Comparison of ENCODE assay signal across 24 cellular contexts in genomic region chr22:33512961-33513360, GRCh38.
DNase-seq lines count a peak whose midpoint lies in the region; ATAC-seq and TF ChIP-seq lines count a peak whose summit lies in the region.
"Had no signal": no experiment of that assay in that cellular context is flagged by ENCODE, and none has a peak within 500 bp of the region (broad histone marks: within the 10 kb centered on the region; RNA-seq: fewer than 3 reads in every experiment).

No MANE protein-coding gene starts in this region.

- H2BK120ac ChIP-seq in mesenchymal stem cell (ENCODE audit: low read depth, low read length) = no peak overlapping the region

- H3K36me3 Mint-ChIP-seq in activated T-helper 17 cell treated with anti-CD3 and anti-CD28 coated beads, Interleukin-2, amount 50 U/mL, for 72 hours (ENCODE audit: low read depth) = no peaks in the 10 kb centered on the region
- H3K36me3 Mint-ChIP-seq: CD4-positive, CD25-positive, alpha-beta regulatory T cell had no signal

- peaks cover 4% of the 10 kb centered on the region for H3K79me1 ChIP-seq in mesenchymal stem cell (replicated peaks; ENCODE audit: low read length, poor library complexity, severe bottlenecking)

- no peaks in the 10 kb centered on the region for H3F3A ChIP-seq in SK-N-SH (replicated peaks; ENCODE audit: insufficient read depth)

- no peak overlapping the region for H2BK5ac ChIP-seq in mesenchymal stem cell (ENCODE audit: low read depth, low read length, poor library complexity, severe bottlenecking)

- H3K4me1 Mint-ChIP-seq in activated T-helper 17 cell treated with anti-CD3 and anti-CD28 coated beads, Interleukin-2, amount 50 U/mL, for 72 hours = no peaks in the 10 kb centered on the region
- H3K4me1 Mint-ChIP-seq: CD4-positive, CD25-positive, alpha-beta regulatory T cell had no signal

- peaks cover 15% of the 10 kb centered on the region for H3K4me1 ChIP-seq in adipocyte (ENCODE audit: control insufficient read depth, insufficient read depth, low read length)
- peaks cover 2% of the 10 kb centered on the region for H3K4me1 ChIP-seq in mesenchymal stem cell (ENCODE audit: control insufficient read depth, insufficient read depth, low read depth, low read length)
- H3K4me1 ChIP-seq in SK-N-SH (ENCODE audit: control insufficient read depth in 1 of 2, insufficient read depth in 2 of 2, low read depth in 1 of 2, low read length in 1 of 2) = no peaks in the 10 kb centered on the region
- H3K4me1 ChIP-seq: HAP-1 had no signal

- POLR2A ChIA-PET in SK-N-SH (lab: Yijun Ruan, JAX) = no interaction called here
- POLR2A ChIA-PET in RWPE1 (lab: Yijun Ruan, JAX; ENCODE audit: low non-redundant PET) = no interaction called here

- no peak overlapping the region for H2AK5ac ChIP-seq in mesenchymal stem cell (ENCODE audit: low read length, severe bottlenecking)

- H3K79me2 ChIP-seq in SK-N-SH (ENCODE audit: insufficient read depth) = no peaks in the 10 kb centered on the region

- H3K14ac ChIP-seq in mesenchymal stem cell (ENCODE audit: low read length in 2 of 2) = no peak overlapping the region

- no peak for TF ChIP-seq RAD21 in SK-N-SH (IDR thresholded peaks at IDR 0.05; ENCODE audit: low read length)

- no peak overlapping the region for H4K91ac ChIP-seq in mesenchymal stem cell (ENCODE audit: low read length)

- TF ChIP-seq POLR2A in lower leg skin (IDR thresholded peaks at IDR 0.05) = no peak

- no peaks in the 10 kb centered on the region for H4K20me1 ChIP-seq in SK-N-SH (ENCODE audit: insufficient read depth)

- H3K4me2 ChIP-seq in mesenchymal stem cell (ENCODE audit: low read length, poor library complexity, severe bottlenecking) (no peak overlapping the region), SK-N-SH (no peak overlapping the region)
- H3K4me2 ChIP-seq: GM23338 had no signal

- DNase-seq in adipocyte (ENCODE audit: low read depth) (no peak), fibroblast of mammary gland (ENCODE audit: low read depth) (peak; percentile 35), mesenchymal stem cell (peak; percentile 22), SK-N-SH (no peak), lower leg skin (ENCODE audit: low spot score in 2 of 2) (no peak), RWPE1 (ENCODE audit: low spot score) (no peak)
- DNase-seq: CD4-positive, CD25-positive, alpha-beta regulatory T cell; COR-L47; DMS79; KBM-7; MM.1S; NCI-H1048; NCI-H1417 treated with DMSO at 0.1 percent for 48 hours; NCI-H187; NCI-H446; NCI-H526; OCI-M1; SHP77 had no signal

- no peaks in the 10 kb centered on the region for H3K9me2 ChIP-seq in SK-N-SH

- no peak overlapping the region for H4K8ac ChIP-seq in mesenchymal stem cell (ENCODE audit: low read length)

- H3K36me3 ChIP-seq in adipocyte (ENCODE audit: control insufficient read depth, insufficient read depth, low read length, severe bottlenecking) = no peaks in the 10 kb centered on the region
- H3K36me3 ChIP-seq in mesenchymal stem cell (ENCODE audit: control insufficient read depth in 1 of 2, insufficient read depth in 2 of 2, low read depth in 1 of 2, low read length in 2 of 2) = no peaks in the 10 kb centered on the region
- H3K36me3 ChIP-seq in SK-N-SH (replicated peaks in 1 of 2; ENCODE audit: control insufficient read depth in 1 of 2, insufficient read depth in 2 of 2, low read length in 1 of 2) = no peaks in the 10 kb centered on the region
- H3K36me3 ChIP-seq: HAP-1 had no signal

- H3K23ac ChIP-seq in mesenchymal stem cell (ENCODE audit: low read length in 2 of 2) = no peak overlapping the region

- no peaks in the 10 kb centered on the region for H3K27me3 ChIP-seq in adipocyte (replicated peaks; ENCODE audit: control insufficient read depth, insufficient read depth, low read length)
- peaks cover 0 to under 1% of the 10 kb centered on the region in 2 experiments for H3K27me3 ChIP-seq in mesenchymal stem cell (ENCODE audit: control insufficient read depth in 1 of 2, insufficient read depth in 1 of 2, low read length in 2 of 2)
- no peaks in the 10 kb centered on the region for H3K27me3 ChIP-seq in SK-N-SH (ENCODE audit: insufficient read depth)

- no peak for TF ChIP-seq EP300 in SK-N-SH (IDR thresholded peaks at IDR 0.05; ENCODE audit: borderline replicate concordance in 1 of 2, low read depth in 1 of 2, low read length in 1 of 2)

- no peak overlapping the region for H3K27ac Mint-ChIP-seq in activated T-helper 17 cell treated with anti-CD3 and anti-CD28 coated beads, Interleukin-2, amount 50 U/mL, for 72 hours
- H3K27ac Mint-ChIP-seq: CD4-positive, CD25-positive, alpha-beta regulatory T cell had no signal

- H3K27ac ChIP-seq in mesenchymal stem cell (ENCODE audit: low read length, poor library complexity, severe bottlenecking) (no peak overlapping the region), SK-N-SH (ENCODE audit: low read depth in 2 of 2, low read length in 1 of 2) (no peak overlapping the region), RWPE1 (no peak overlapping the region)
- H3K27ac ChIP-seq: HL-60, SK-N-MC had no signal

- H2BK12ac ChIP-seq in mesenchymal stem cell (ENCODE audit: low read length in 2 of 2) = no peak overlapping the region

- CTCF ChIA-PET in SK-N-SH (lab: Yijun Ruan, JAX) (interaction anchor here (1.5 kb wide), 2 partner anchors 66 to 593 kb away, joined by 3 to 7 read pairs; no protein-coding TSS in a partner anchor), RWPE1 (lab: Yijun Ruan, JAX) (no interaction called here)

- no peak overlapping the region for H3K4ac ChIP-seq in mesenchymal stem cell (ENCODE audit: low read depth in 1 of 2, low read length in 2 of 2)

- ATAC-seq in activated T-helper 17 cell treated with anti-CD3 and anti-CD28 coated beads, Interleukin-2, amount 50 U/mL, for 72 hours (replicated peaks) = no peak
- ATAC-seq: GM23338, HepG2 had no signal

- H3K4me3 Mint-ChIP-seq in activated T-helper 17 cell treated with anti-CD3 and anti-CD28 coated beads, Interleukin-2, amount 50 U/mL, for 72 hours = no peak overlapping the region
- H3K4me3 Mint-ChIP-seq: CD4-positive, CD25-positive, alpha-beta regulatory T cell; GM23338 had no signal

- no peaks in the 10 kb centered on the region for H3K9me3 Mint-ChIP-seq in activated T-helper 17 cell treated with anti-CD3 and anti-CD28 coated beads, Interleukin-2, amount 50 U/mL, for 72 hours
- H3K9me3 Mint-ChIP-seq: GM23338 had no signal

- H3K9ac ChIP-seq in adipocyte (ENCODE audit: low read length) = peak overlapping the region; percentile 4
- no peak overlapping the region for H3K9ac ChIP-seq in mesenchymal stem cell (ENCODE audit: low read length)
- no peak overlapping the region for H3K9ac ChIP-seq in SK-N-SH

- H3K9me3 ChIP-seq in adipocyte (ENCODE audit: control insufficient read depth, low read length) (no peaks in the 10 kb centered on the region), mesenchymal stem cell (ENCODE audit: control insufficient read depth, low read length) (no peaks in the 10 kb centered on the region), SK-N-SH (no peaks in the 10 kb centered on the region)
- H3K9me3 ChIP-seq: HAP-1 had no signal

- no peak overlapping the region for H2BK15ac ChIP-seq in mesenchymal stem cell (ENCODE audit: low read depth, poor library complexity, severe bottlenecking)

- H3K27me3 Mint-ChIP-seq in activated T-helper 17 cell treated with anti-CD3 and anti-CD28 coated beads, Interleukin-2, amount 50 U/mL, for 72 hours = no peaks in the 10 kb centered on the region
- H3K27me3 Mint-ChIP-seq: CD4-positive, CD25-positive, alpha-beta regulatory T cell had no signal

- H3K18ac ChIP-seq in mesenchymal stem cell (ENCODE audit: low read depth in 1 of 2, low read length in 2 of 2) = no peak overlapping the region

- intact Hi-C loops in lower leg skin (cut with DNase I; ENCODE audit: low total_unique reads) = no loop called here

- H2AFZ ChIP-seq in mesenchymal stem cell (ENCODE audit: low read depth, low read length) (no peak overlapping the region), SK-N-SH (ENCODE audit: low read depth) (no peak overlapping the region)
- H2AFZ ChIP-seq: GM23338 had no signal

- TF ChIP-seq CTCF in fibroblast of mammary gland (conservative IDR thresholded peaks at IDR 0.05; ENCODE audit: control insufficient read depth, insufficient read depth, low read depth, low read length) (no peak), SK-N-SH (IDR thresholded peaks at IDR 0.05) (no peak), lower leg skin (IDR thresholded peaks at IDR 0.05) (no peak), RWPE1 (conservative IDR thresholded peaks at IDR 0.05; ENCODE audit: low read depth) (no peak)

- H3K4me3 ChIP-seq in adipocyte (ENCODE audit: low read length) (peak overlapping the region; percentile 20), fibroblast of mammary gland (ENCODE audit: control insufficient read depth, low read depth, low read length) (no peak overlapping the region), mesenchymal stem cell (ENCODE audit: insufficient read depth in 1 of 2, low read depth in 1 of 2, low read length in 2 of 2) (no peak overlapping the region), SK-N-SH (ENCODE audit: low read depth in 2 of 2, low read length in 1 of 2) (no peak overlapping the region), lower leg skin (ENCODE audit: low read depth, poor library complexity, severe bottlenecking) (no peak overlapping the region)
- H3K4me3 ChIP-seq: GM23338, HAP-1, SK-N-MC had no signal

- WGBS in mesenchymal stem cell = 32% methylated on average over 4 of the region's 4 CpGs
- 74% methylated on average over 4 of the region's 4 CpGs for WGBS in SK-N-SH (ENCODE audit: low lambda C conversion rate)
- 62 to 64% methylated on average over 4 of the region's 4 CpGs for WGBS in lower leg skin, 2 donors

TF ChIP-seq in SK-N-SH, 30 proteins besides CTCF, POLR2A, EP300 and RAD21:
- no peak for TF ChIP-seq YY1 (IDR thresholded peaks at IDR 0.05; ENCODE audit: low read depth)

Comparison
In these comparisons a context has a peak if more than half of its experiments do, and no peak if none do; other contexts are left out.
1. DNase-seq: peak in fibroblast of mammary gland (single experiment) and mesenchymal stem cell (single experiment); none in adipocyte (single experiment), SK-N-SH (single experiment), lower leg skin (0 of 2) and RWPE1 (single experiment).